In the genomic region with DNA sequence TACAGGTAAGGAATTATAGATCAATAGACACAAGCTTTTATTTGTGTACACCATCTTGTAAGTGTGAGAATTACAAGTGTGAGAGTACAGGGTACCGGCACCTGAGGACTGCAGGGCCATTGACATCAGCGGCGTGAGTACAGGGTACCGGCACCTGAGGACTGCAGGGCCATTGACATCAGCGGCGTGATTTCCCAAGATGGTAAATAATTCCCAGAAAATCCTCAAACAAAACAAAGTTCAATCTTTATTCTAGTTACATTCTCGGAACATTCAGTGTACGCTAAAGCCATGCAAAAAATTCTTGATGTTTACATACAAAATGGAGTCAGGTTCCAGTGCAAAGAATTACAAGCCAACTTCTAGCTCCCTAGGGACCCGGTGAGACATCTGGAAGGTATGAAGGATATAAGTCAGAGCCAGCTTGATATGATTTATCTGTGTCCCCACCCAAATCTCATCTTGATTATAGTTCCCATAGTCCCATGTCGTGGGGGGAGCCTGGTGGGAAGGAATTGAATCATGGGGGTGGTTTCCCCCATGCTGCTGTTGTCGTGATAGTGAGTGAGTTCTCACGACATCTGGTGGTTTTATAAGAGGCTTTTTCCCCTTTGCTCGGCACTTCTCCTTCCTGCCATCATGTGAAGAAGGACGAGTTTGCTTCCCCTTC, we compare ENCODE assay signal across 23 cellular contexts.
"Had no signal": no experiment of that assay in that cellular context is flagged by ENCODE, and none has a peak within 500 bp of the region (broad histone marks: within the 10 kb centered on the region; RNA-seq: fewer than 3 reads in every experiment).

No MANE protein-coding gene starts in this region.

- H3K9me3 Mint-ChIP-seq: naive thymus-derived CD8-positive, alpha-beta T cell; stimulated activated effector memory CD8-positive, alpha-beta T cell treated with anti-CD3 and anti-CD28 coated beads, Interleukin-12 subunit alpha, Interleukin-12 subunit beta, amount 100 ng/mL, for 72 hours had no signal

- H3K4me1 ChIP-seq: psoas muscle, vagina had no signal

- DNase-seq: activated CD4-positive, alpha-beta T cell treated with anti-CD3 and anti-CD28 coated beads for 1 hour; activated CD4-positive, alpha-beta T cell treated with anti-CD3 and anti-CD28 coated beads, Interleukin-2, amount 50 U/mL, for 1 hour; activated CD8-positive, alpha-beta T cell treated with anti-CD3 and anti-CD28 coated beads, Interleukin-2, amount 10 ng/mL, durations not matched to agents 7 days and 5 days; esophagus squamous epithelium; islet precursor cell; left colon; lower lobe of right lung; naive thymus-derived CD8-positive, alpha-beta T cell; ovary; stimulated activated CD4-positive, alpha-beta T cell treated with anti-CD3 and anti-CD28 coated beads, Interleukin-1b, Interleukin-23, amount 100 ng/mL, for 48 hours; stomach; T-helper 1 cell; transverse colon; WERI-Rb-1 had no signal

- H3K4me1 Mint-ChIP-seq: naive thymus-derived CD8-positive, alpha-beta T cell; stimulated activated effector memory CD8-positive, alpha-beta T cell treated with anti-CD3 and anti-CD28 coated beads, Interleukin-12 subunit alpha, Interleukin-12 subunit beta, amount 100 ng/mL, for 72 hours had no signal

- H3K4me3 ChIP-seq: coronary artery, esophagus squamous epithelium, heart left ventricle, lower lobe of right lung, ovary, psoas muscle, right atrium auricular region, skin epidermis, stomach, transverse colon, vagina had no signal

- H3K36me3 Mint-ChIP-seq: activated naive CD4-positive, alpha-beta T cell treated with anti-CD3 and anti-CD28 coated beads, Interleukin-2, amount 50 U/mL, for 72 hours; naive thymus-derived CD8-positive, alpha-beta T cell; stimulated activated effector memory CD8-positive, alpha-beta T cell treated with anti-CD3 and anti-CD28 coated beads, Interleukin-12 subunit alpha, Interleukin-12 subunit beta, amount 100 ng/mL, for 72 hours had no signal

- H3K4me3 Mint-ChIP-seq: activated CD8-positive, alpha-beta T cell treated with anti-CD3 and anti-CD28 coated beads, Interleukin-2, amount 10 ng/mL, durations not matched to agents 7 days and 5 days; naive thymus-derived CD8-positive, alpha-beta T cell; stimulated activated effector memory CD8-positive, alpha-beta T cell treated with anti-CD3 and anti-CD28 coated beads, Interleukin-12 subunit alpha, Interleukin-12 subunit beta, amount 100 ng/mL, for 72 hours had no signal

- H3K27ac ChIP-seq: coronary artery, heart left ventricle, lower lobe of right lung, neutrophil, ovary, psoas muscle, right atrium auricular region, skin epidermis, stomach, vagina, WERI-Rb-1 had no signal

- H3K27me3 ChIP-seq: heart left ventricle, neutrophil, ovary, right atrium auricular region, transverse colon, vagina had no signal

- H3K27ac Mint-ChIP-seq: activated CD8-positive, alpha-beta T cell treated with anti-CD3 and anti-CD28 coated beads, Interleukin-2, amount 10 ng/mL, durations not matched to agents 7 days and 5 days; activated naive CD4-positive, alpha-beta T cell treated with anti-CD3 and anti-CD28 coated beads, Interleukin-2, amount 50 U/mL, for 72 hours; stimulated activated effector memory CD8-positive, alpha-beta T cell treated with anti-CD3 and anti-CD28 coated beads, Interleukin-12 subunit alpha, Interleukin-12 subunit beta, amount 100 ng/mL, for 72 hours had no signal

- ATAC-seq: activated CD8-positive, alpha-beta T cell treated with anti-CD3 and anti-CD28 coated beads, Interleukin-2, amount 10 ng/mL, durations not matched to agents 7 days and 5 days; activated naive CD4-positive, alpha-beta T cell treated with anti-CD3 and anti-CD28 coated beads, Interleukin-2, amount 50 U/mL, for 72 hours; heart left ventricle; left colon; lower lobe of right lung; naive thymus-derived CD8-positive, alpha-beta T cell; psoas muscle; stimulated activated effector memory CD8-positive, alpha-beta T cell treated with anti-CD3 and anti-CD28 coated beads, Interleukin-12 subunit alpha, Interleukin-12 subunit beta, amount 100 ng/mL, for 72 hours had no signal

- H3K36me3 ChIP-seq: esophagus squamous epithelium, heart left ventricle, lower lobe of right lung, neutrophil, ovary, right atrium auricular region, stomach, transverse colon, vagina, WERI-Rb-1 had no signal

- H3K9me3 ChIP-seq: esophagus squamous epithelium, heart left ventricle, lower lobe of right lung, neutrophil, ovary, psoas muscle, right atrium auricular region, stomach, transverse colon, vagina had no signal
